In the genomic region with DNA sequence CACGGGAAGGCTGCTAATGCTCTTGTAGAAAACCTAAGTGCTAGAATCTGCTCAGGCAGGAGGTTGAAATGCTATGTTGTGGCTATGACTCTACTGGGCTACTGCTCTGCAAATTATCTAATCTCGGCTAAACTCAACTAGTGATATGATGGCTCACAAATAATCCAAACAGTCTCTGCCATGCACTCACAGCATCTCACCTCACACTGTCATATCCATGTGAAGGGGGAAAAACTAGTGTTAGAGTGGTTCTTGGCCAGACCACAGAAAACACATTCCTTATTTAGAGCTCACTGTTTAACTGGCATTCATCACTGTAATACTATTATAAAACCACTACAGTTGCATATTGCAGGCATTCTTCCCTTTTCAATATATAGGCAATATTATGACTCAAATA, we compare ENCODE assay signal across 19 cellular contexts.
A peak's percentile ranks its signal among the peaks of the same experiment; 100 is the strongest.
DNase-seq lines count a peak whose midpoint lies in the region; ATAC-seq and TF ChIP-seq lines count a peak whose summit lies in the region.
"Had no signal": no experiment of that assay in that cellular context is flagged by ENCODE, and none has a peak within 500 bp of the region (broad histone marks: within the 10 kb centered on the region; RNA-seq: fewer than 3 reads in every experiment).

No MANE protein-coding gene starts in this region.

- no peak overlapping the region for H3K27ac ChIP-seq in IMR-90 (ENCODE audit: insufficient read depth, low read length)
- H3K27ac ChIP-seq in fibroblast of lung (ENCODE audit: insufficient read depth, low read length), result no peak overlapping the region
- no peak overlapping the region for H3K27ac ChIP-seq in mammary epithelial cell (ENCODE audit: insufficient read depth, low read depth, low read length)
- H3K27ac ChIP-seq: colonic mucosa, ovary had no signal

- H3K9ac ChIP-seq in IMR-90 (ENCODE audit: low read depth, low read length) (no peak overlapping the region), fibroblast of lung (ENCODE audit: insufficient read depth, low read length) (no peak overlapping the region), mammary epithelial cell (ENCODE audit: insufficient read depth, low read length) (no peak overlapping the region)

- TF ChIP-seq POLR2A in IMR-90 (IDR thresholded peaks at IDR 0.05; ENCODE audit: low read depth, low read length), result no peak

- H3K4me1 ChIP-seq in IMR-90 (ENCODE audit: control insufficient read depth, insufficient read depth, low read length) (peaks cover 8% of the 10 kb centered on the region), fibroblast of lung (ENCODE audit: control insufficient read depth, extremely low read depth, insufficient read depth, low read length) (peaks cover 11% of the 10 kb centered on the region), mammary epithelial cell (ENCODE audit: insufficient read depth, low read length) (peaks cover 38% of the 10 kb centered on the region)
- H3K4me1 ChIP-seq: colonic mucosa had no signal

- no peak overlapping the region for H2BK15ac ChIP-seq in IMR-90 (ENCODE audit: low read depth, low read length)

- POLR2A ChIA-PET in IMR-90 (lab: Charles Lee; ENCODE audit: unreplicated experiment), result no interaction called here

- H3K36me3 ChIP-seq in IMR-90 (ENCODE audit: control insufficient read depth, insufficient read depth, low read length) (no peaks in the 10 kb centered on the region), fibroblast of lung (ENCODE audit: control insufficient read depth, insufficient read depth, low read length) (no peaks in the 10 kb centered on the region), mammary epithelial cell (ENCODE audit: insufficient read depth, low read length) (no peaks in the 10 kb centered on the region)
- H3K36me3 ChIP-seq: colonic mucosa, ovary had no signal

- H3K9me3 Mint-ChIP-seq in mesothelial cell of epicardium, result peaks cover 11% of the 10 kb centered on the region
- H3K9me3 Mint-ChIP-seq in activated T-helper 17 cell treated with anti-CD3 and anti-CD28 coated beads, Interleukin-2, amount 50 U/mL, for 72 hours, result no peaks in the 10 kb centered on the region

- H3K36me3 Mint-ChIP-seq in mesothelial cell of epicardium, result peaks cover 14% of the 10 kb centered on the region
- H3K36me3 Mint-ChIP-seq in activated T-helper 17 cell treated with anti-CD3 and anti-CD28 coated beads, Interleukin-2, amount 50 U/mL, for 72 hours (ENCODE audit: low read depth), result no peaks in the 10 kb centered on the region
- H3K36me3 Mint-ChIP-seq: IgD-negative memory B cell had no signal

- no peaks in the 10 kb centered on the region for H3K9me3 ChIP-seq in IMR-90 (ENCODE audit: control insufficient read depth, insufficient read depth, low read length)
- H3K9me3 ChIP-seq in fibroblast of lung (ENCODE audit: control insufficient read depth, insufficient read depth, low read depth, low read length), result no peaks in the 10 kb centered on the region
- no peaks in the 10 kb centered on the region for H3K9me3 ChIP-seq in mammary epithelial cell (replicated peaks; ENCODE audit: insufficient read depth, low read length)
- H3K9me3 ChIP-seq: colonic mucosa, ovary had no signal

- peak overlapping the region; percentile 42; the same call in 1 of the 2 replicates for H3K14ac ChIP-seq in IMR-90 (replicated peaks; ENCODE audit: low read depth, low read length)

- peaks cover 18 to 58% of the 10 kb centered on the region in 2 experiments for H3K79me1 ChIP-seq in IMR-90 (ENCODE audit: low read depth in 1 of 2, low read length in 2 of 2)

- H2AFZ ChIP-seq in IMR-90 (replicated peaks; ENCODE audit: low read length, poor library complexity) (no peak overlapping the region), fibroblast of lung (ENCODE audit: low read length) (no peak overlapping the region), mammary epithelial cell (ENCODE audit: low read depth, low read length) (no peak overlapping the region)

- H3K27ac Mint-ChIP-seq in mesothelial cell of epicardium, result peak overlapping the region; percentile 78
- H3K27ac Mint-ChIP-seq in activated T-helper 17 cell treated with anti-CD3 and anti-CD28 coated beads, Interleukin-2, amount 50 U/mL, for 72 hours, result no peak overlapping the region
- H3K27ac Mint-ChIP-seq: activated naive CD8-positive, alpha-beta T cell treated with anti-CD3 and anti-CD28 coated beads for 36 hours; IgD-negative memory B cell had no signal

- H3K18ac ChIP-seq in IMR-90 (ENCODE audit: low read depth, low read length), result no peak overlapping the region

- H3K79me2 ChIP-seq in fibroblast of lung (ENCODE audit: control insufficient read depth, insufficient read depth, low read length) (peaks cover 70% of the 10 kb centered on the region), mammary epithelial cell (ENCODE audit: insufficient read depth, low read length) (peaks cover 35% of the 10 kb centered on the region)

- no peak overlapping the region for H3K56ac ChIP-seq in IMR-90 (ENCODE audit: extremely low read depth, insufficient read depth, low read length)

- H3K4ac ChIP-seq in IMR-90 (ENCODE audit: low read depth, low read length), result peak overlapping the region; percentile 31; the same call in 1 of the 2 replicates

- H3K4me3 ChIP-seq in AG10803 (ENCODE audit: low read length) (no peak overlapping the region), IMR-90 (ENCODE audit: insufficient read depth, low read depth, low read length) (no peak overlapping the region), fibroblast of lung (replicated peaks in 1 of 4; ENCODE audit: control extremely low read depth in 1 of 4, insufficient read depth in 1 of 4, low read depth in 3 of 4, low read length in 4 of 4) (no peak overlapping the region), mammary epithelial cell (replicated peaks in 1 of 3; ENCODE audit: insufficient read depth in 1 of 3, low read depth in 2 of 3, low read length in 3 of 3) (no peak overlapping the region)
- H3K4me3 ChIP-seq: colonic mucosa, ovary had no signal

- DNase-seq in AG10803 (ENCODE audit: low read depth), result peak; percentile 70
- DNase-seq in IMR-90, result peak; percentile 76
- DNase-seq in fibroblast of lung (ENCODE audit: low read depth in 2 of 2), result peak; percentile 53 to 92
- DNase-seq in mesothelial cell of epicardium (ENCODE audit: low spot score in 2 of 2, unreplicated experiment in 2 of 2), result no peak
- DNase-seq in mammary epithelial cell, result no peak
- DNase-seq in SK-N-DZ (ENCODE audit: low spot score), result no peak
- DNase-seq in GM20000 (ENCODE audit: low spot score), result no peak
- DNase-seq: activated CD8-positive, alpha-beta memory T cell treated with anti-CD3 and anti-CD28 coated beads, Interleukin-2, amount 50 U/mL, for 48 hours; activated naive CD8-positive, alpha-beta T cell treated with anti-CD3 and anti-CD28 coated beads for 36 hours; colonic mucosa; DMS53; erythroblast; midbrain; NCI-H1105 treated with DMSO at 0.1 percent for 48 hours; ovary; stimulated activated CD4-positive, alpha-beta T cell treated with anti-CD3 and anti-CD28 coated beads, Interleukin-15, amount 100 ng/mL, for 24 hours had no signal

- H4K5ac ChIP-seq in IMR-90 (ENCODE audit: low read depth, low read length), result no peak overlapping the region

- H2BK5ac ChIP-seq in IMR-90 (ENCODE audit: low read depth, low read length, poor library complexity, severe bottlenecking), result peak overlapping the region; percentile 61

- intact Hi-C loops in IMR-90 (cut with micrococcal nuclease) (no loop called here), mammary epithelial cell (cut with micrococcal nuclease) (no loop called here)

- H3K4me2 ChIP-seq in IMR-90 (ENCODE audit: low read depth, low read length) (no peak overlapping the region; the same call in 1 of the 2 replicates), fibroblast of lung (ENCODE audit: extremely low read depth, insufficient read depth, low read length) (peak overlapping the region; percentile 40), mammary epithelial cell (ENCODE audit: insufficient read depth, low read depth, low read length) (no peak overlapping the region)

- TF ChIP-seq CTCF in AG10803 (conservative IDR thresholded peaks at IDR 0.05; ENCODE audit: low read length), result no peak
- TF ChIP-seq CTCF in IMR-90 (conservative IDR thresholded peaks at IDR 0.05; ENCODE audit: low read depth, low read length), result no peak
- TF ChIP-seq CTCF in fibroblast of lung (conservative IDR thresholded peaks at IDR 0.05 in 1 of 2, IDR thresholded peaks at IDR 0.05 in 1 of 2; ENCODE audit: low read depth in 1 of 2, low read length in 2 of 2), result no peak
- TF ChIP-seq CTCF in mesothelial cell of epicardium (IDR thresholded peaks at IDR 0.05; ENCODE audit: unreplicated experiment), result no peak
- TF ChIP-seq CTCF in mammary epithelial cell (conservative IDR thresholded peaks at IDR 0.05 in 1 of 2, IDR thresholded peaks at IDR 0.05 in 1 of 2; ENCODE audit: extremely low read depth in 1 of 2, insufficient read depth in 1 of 2, low read depth in 1 of 2, low read length in 2 of 2), result no peak
- TF ChIP-seq CTCF in GM20000 (IDR thresholded peaks at IDR 0.05; ENCODE audit: extremely low read depth, missing control alignments), result no peak

- dilution Hi-C loops in IMR-90 (cut with HindIII; ENCODE audit: low sequenced_read_pairs, unreplicated experiment) (no loop called here), mammary epithelial cell (cut with HindIII; ENCODE audit: low sequenced_read_pairs) (no loop called here)

- no peak overlapping the region for H2AK9ac ChIP-seq in IMR-90 (replicated peaks; ENCODE audit: low read depth, low read length, poor library complexity)

- no peak overlapping the region for H2BK20ac ChIP-seq in IMR-90 (ENCODE audit: low read depth, low read length)

- peak overlapping the region; percentile 6; the same call in 1 of the 2 replicates for H2BK120ac ChIP-seq in IMR-90 (ENCODE audit: low read depth, low read length)

- H2AK5ac ChIP-seq in IMR-90 (ENCODE audit: low read depth, low read length), result 0 out of 2 replicates have a peak overlapping the region, but pooled peaks have one; percentile 2

- H4K8ac ChIP-seq in IMR-90 (ENCODE audit: low read depth in 2 of 2, low read length in 2 of 2), result peak overlapping the region in 1 of 2 experiments; percentile 38; a peak in 2 of 4 replicates

- no peaks in the 10 kb centered on the region for H3K27me3 Mint-ChIP-seq in mesothelial cell of epicardium (ENCODE audit: low read depth)
- H3K27me3 Mint-ChIP-seq in activated T-helper 17 cell treated with anti-CD3 and anti-CD28 coated beads, Interleukin-2, amount 50 U/mL, for 72 hours, result no peaks in the 10 kb centered on the region

- no peak overlapping the region for H3K4me3 Mint-ChIP-seq in mesothelial cell of epicardium
- no peak overlapping the region for H3K4me3 Mint-ChIP-seq in activated T-helper 17 cell treated with anti-CD3 and anti-CD28 coated beads, Interleukin-2, amount 50 U/mL, for 72 hours
- H3K4me3 Mint-ChIP-seq: activated naive CD8-positive, alpha-beta T cell treated with anti-CD3 and anti-CD28 coated beads for 36 hours; IgD-negative memory B cell had no signal

- peaks cover 46% of the 10 kb centered on the region for H3K4me1 Mint-ChIP-seq in mesothelial cell of epicardium
- H3K4me1 Mint-ChIP-seq in activated T-helper 17 cell treated with anti-CD3 and anti-CD28 coated beads, Interleukin-2, amount 50 U/mL, for 72 hours, result no peaks in the 10 kb centered on the region
- H3K4me1 Mint-ChIP-seq: IgD-negative memory B cell had no signal

- peaks cover 13% of the 10 kb centered on the region for H3K9me1 ChIP-seq in IMR-90 (ENCODE audit: insufficient read depth, low read length)

- peak; percentile 67 for ATAC-seq in IMR-90 (ENCODE audit: low read depth)
- ATAC-seq in activated T-helper 17 cell treated with anti-CD3 and anti-CD28 coated beads, Interleukin-2, amount 50 U/mL, for 72 hours (replicated peaks), result no peak
- ATAC-seq: activated CD4-positive, CD25-positive, alpha-beta regulatory T cell treated with anti-CD3 and anti-CD28 coated beads, Interleukin-2, amount 50 U/mL, for 24 hours had no signal

- BruUV-seq in IMR-90 (replicated peaks; lab: Mats Ljungman, UMichigan), result no TSS peak
- BruUV-seq in mammary epithelial cell (replicated peaks; lab: Mats Ljungman, UMichigan), result no TSS peak

- in situ Hi-C loops in IMR-90 (cut with MboI; ENCODE audit: low sequenced_read_pairs) (no loop called here), mammary epithelial cell (cut with MboI; ENCODE audit: low sequenced_read_pairs in 2 of 2) (no loop called here)

- peak overlapping the region; percentile 19; the same call in 1 of the 2 replicates for H3K23ac ChIP-seq in IMR-90 (ENCODE audit: low read depth, low read length)

- no CpG with 5 or more reads among the region's 2 CpGs for WGBS in IMR-90 (ENCODE audit: extremely low coverage in 2 of 2, insufficient read length in 1 of 2), 2 experiments
- 100% methylated on average over 2 of the region's 2 CpGs for WGBS in mammary epithelial cell (ENCODE audit: low coverage, missing lambda C conversion rate)

- H4K20me1 ChIP-seq in IMR-90 (ENCODE audit: insufficient read depth, low read length), result peaks cover 10% of the 10 kb centered on the region; the same call in 1 of the 2 replicates
- H4K20me1 ChIP-seq in fibroblast of lung (ENCODE audit: control insufficient read depth, extremely low read depth, insufficient read depth, low read length), result no peaks in the 10 kb centered on the region
- no peaks in the 10 kb centered on the region for H4K20me1 ChIP-seq in mammary epithelial cell (ENCODE audit: insufficient read depth, low read length)

- CTCF ChIA-PET in IMR-90 (lab: Yijun Ruan, JAX) (interaction anchor here (1.0 kb wide), 1 partner anchor 571 kb away, joined by 3 read pairs; no protein-coding TSS in a partner anchor), mammary epithelial cell (lab: Charles Lee; ENCODE audit: low non-redundant PET) (no interaction called here)

- H3K27me3 ChIP-seq in IMR-90 (ENCODE audit: control insufficient read depth, insufficient read depth, low read length) (no peaks in the 10 kb centered on the region), fibroblast of lung (ENCODE audit: control insufficient read depth, insufficient read depth, low read length) (no peaks in the 10 kb centered on the region), mammary epithelial cell (ENCODE audit: insufficient read depth, low read length) (no peaks in the 10 kb centered on the region)
- H3K27me3 ChIP-seq: colonic mucosa, ovary had no signal

- TF ChIP-seq RAD21 in IMR-90 (IDR thresholded peaks at IDR 0.05; ENCODE audit: low read length), result no peak

- no peak overlapping the region for H4K91ac ChIP-seq in IMR-90 (ENCODE audit: insufficient read depth, low read depth, low read length)

Comparison
In these comparisons a context has a peak if more than half of its experiments do, and no peak if none do; other contexts are left out.
1. DNase-seq: peak in AG10803 (single experiment), IMR-90 (single experiment) and fibroblast of lung (2 of 2); none in mesothelial cell of epicardium (0 of 2), mammary epithelial cell (single experiment), SK-N-DZ (single experiment) and GM20000 (single experiment).